In the genomic region with DNA sequence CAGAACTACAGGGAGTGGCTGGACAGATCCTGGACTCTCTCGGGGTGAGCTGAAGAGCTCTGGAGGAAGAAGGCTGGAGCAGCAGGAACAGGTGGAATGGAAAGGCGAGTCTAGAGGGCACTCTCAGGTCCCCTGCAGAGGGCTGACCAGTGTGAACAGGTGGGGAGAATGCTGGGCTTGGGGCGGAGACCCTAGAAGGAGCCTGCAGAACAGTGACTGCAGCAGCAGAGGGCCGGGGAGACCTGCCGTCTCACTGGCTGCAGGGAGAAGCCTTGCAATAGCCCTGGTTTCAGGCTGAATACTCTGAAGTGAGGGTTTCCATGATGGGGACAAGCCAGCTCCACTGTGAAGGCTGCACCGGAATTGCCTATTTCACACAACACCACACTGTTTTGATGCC, we compare ENCODE assay signal across 26 cellular contexts.
"Had no signal": no experiment of that assay in that cellular context is flagged by ENCODE, and none has a peak within 500 bp of the region (broad histone marks: within the 10 kb centered on the region; RNA-seq: fewer than 3 reads in every experiment).

No MANE protein-coding gene starts in this region.

- DNase-seq: activated CD4-positive, alpha-beta memory T cell treated with anti-CD3 and anti-CD28 coated beads for 36 hours; activated CD4-positive, alpha-beta T cell treated with anti-CD3 and anti-CD28 coated beads, Interleukin-2, amount 10 ng/mL, durations not matched to agents 7 days and 5 days; activated CD4-positive, CD25-positive, alpha-beta regulatory T cell; activated CD8-positive, alpha-beta memory T cell treated with anti-CD3 and anti-CD28 coated beads for 24 hours; activated effector memory CD4-positive, alpha-beta T cell treated with anti-CD3 and anti-CD28 coated beads, Interleukin-2, amount 50 U/mL, for 16 hours; activated naive CD4-positive, alpha-beta T cell treated with Interleukin-2 at 50 U/mL for 16 hours; activated naive CD8-positive, alpha-beta T cell treated with anti-CD3 and anti-CD28 coated beads, Interleukin-2, amount 50 U/mL, for 24 hours; activated T-cell treated with anti-CD3 and anti-CD28 coated beads, Interleukin-2, amount 50 U/mL, for 4 hours; amniotic stem cell; body of pancreas; central memory CD4-positive, alpha-beta T cell; KBM-7; NCI-H1048; NCI-H146; NCI-H187 treated with DMSO at 0.1 percent for 48 hours; NCI-H2081 treated with DMSO at 0.1 percent for 48 hours; NCI-H446 treated with DMSO at 0.1 percent for 48 hours; NCI-H524 treated with DMSO at 0.1 percent for 48 hours; NCI-H82; Peyer's patch; Right ventricle myocardium superior; SW 1271 had no signal

- H3K4me1 ChIP-seq: ascending aorta, body of pancreas, Peyer's patch, SJSA1 had no signal

- FAIRE-seq: bronchial epithelial cell had no signal

- H3K9me3 ChIP-seq: ascending aorta, body of pancreas had no signal

- H3K4me3 ChIP-seq: ascending aorta, body of pancreas, Peyer's patch, SJSA1 had no signal

- H3K27me3 ChIP-seq: ascending aorta, body of pancreas, Peyer's patch, SJSA1 had no signal

- H3K36me3 ChIP-seq: ascending aorta, Peyer's patch, SJSA1 had no signal

- H3K27ac ChIP-seq: ascending aorta, body of pancreas, Peyer's patch, RWPE1, SJSA1 had no signal
